In the genomic region with DNA sequence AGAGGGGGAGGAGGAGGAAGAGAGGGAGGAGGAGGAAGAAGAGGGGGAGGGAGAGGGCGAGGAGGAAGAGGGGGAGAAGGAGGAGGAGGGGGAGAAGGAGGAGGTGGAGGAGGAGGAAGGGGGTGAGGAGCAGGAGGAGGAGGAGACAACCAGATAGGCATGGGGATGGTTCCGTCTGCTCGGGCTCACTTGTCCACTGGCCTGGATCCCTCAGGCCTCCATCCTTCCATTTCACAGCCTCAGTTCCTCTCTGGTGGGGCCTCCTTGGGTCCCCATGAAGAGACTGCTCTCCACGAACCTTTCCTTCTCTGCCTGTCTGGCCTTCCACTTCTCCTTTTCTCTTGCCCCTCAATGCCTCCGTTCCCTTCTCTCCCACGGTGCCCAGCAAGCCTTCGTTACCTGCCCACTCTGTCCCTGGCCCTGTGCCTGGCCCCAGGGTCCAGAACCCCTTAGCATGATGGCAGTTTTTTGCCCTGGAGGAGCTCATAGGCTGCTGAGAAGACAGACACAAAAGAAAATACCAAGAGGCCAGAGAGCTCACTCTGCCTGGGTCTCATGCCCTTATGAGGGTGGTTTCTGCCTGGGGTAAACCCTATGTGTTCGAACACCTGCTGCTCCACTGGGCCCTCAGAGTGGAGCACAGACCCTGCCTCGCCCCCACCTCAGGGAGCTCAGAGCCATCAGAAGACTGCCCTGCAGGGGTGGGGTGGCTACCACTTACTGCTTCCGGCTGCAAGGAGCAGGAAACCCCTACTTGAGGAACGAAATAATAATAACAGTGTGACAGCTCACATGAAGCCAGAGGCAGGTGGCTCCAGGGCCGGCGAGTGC, we compare ENCODE assay signal across 16 cellular contexts. TPM values are rescaled to one million over a fixed set of nuclear protein-coding genes. Genes with fewer than 3 reads are reported as not detected.
DNase-seq lines count a peak whose midpoint lies in the region; ATAC-seq, FAIRE-seq and TF ChIP-seq lines count a peak whose summit lies in the region.
"Had no signal": no experiment of that assay in that cellular context is flagged by ENCODE, and none has a peak within 500 bp of the region (broad histone marks: within the 10 kb centered on the region; RNA-seq: fewer than 3 reads in every experiment).

No MANE protein-coding gene starts in this region.

- H3K9ac ChIP-seq in BLaER1 treated with 17β-estradiol and CSF1 and Interleukin-3, amounts not matched to agents 10 nM and 100 nM, result peak overlapping the region in 8 of 11 experiments; percentile 16 to 73 (median 42); a peak in 11 of 22 replicates
- no peak overlapping the region for H3K9ac ChIP-seq in OCI-LY3 (ENCODE audit: low read length)
- H3K9ac ChIP-seq in neural progenitor cell, result no peak overlapping the region

- no peaks in the 10 kb centered on the region for H3K36me3 ChIP-seq in BLaER1 treated with 17β-estradiol and CSF1 and Interleukin-3, amounts not matched to agents 10 nM and 100 nM
- H3K36me3 ChIP-seq in H7 (replicated peaks; ENCODE audit: control insufficient read depth, insufficient read depth, low read length) (no peaks in the 10 kb centered on the region), OCI-LY3 (replicated peaks; ENCODE audit: low read depth, low read length) (no peaks in the 10 kb centered on the region), neural progenitor cell (no peaks in the 10 kb centered on the region)
- H3K36me3 ChIP-seq: BE2C, left lung, prostate gland had no signal

- no peak for ATAC-seq in HG02884 (IDR thresholded peaks at IDR 0.05; ENCODE audit: unreplicated experiment)
- ATAC-seq: activated naive CD8-positive, alpha-beta T cell treated with anti-CD3 and anti-CD28 coated beads, Interleukin-2, amount 50 U/mL, for 24 hours; left lung had no signal

- no peaks in the 10 kb centered on the region for H4K20me1 ChIP-seq in BLaER1 treated with 17β-estradiol and CSF1 and Interleukin-3, amounts not matched to agents 10 nM and 100 nM
- H4K20me1 ChIP-seq in OCI-LY3 (ENCODE audit: insufficient read depth, low read length) (no peaks in the 10 kb centered on the region), neural progenitor cell (ENCODE audit: low read depth) (no peaks in the 10 kb centered on the region)

- H3F3A ChIP-seq in neural progenitor cell (ENCODE audit: low read depth), result peaks cover 17% of the 10 kb centered on the region

- no peaks in the 10 kb centered on the region for H3K9me3 Mint-ChIP-seq in neural progenitor cell
- H3K9me3 Mint-ChIP-seq: activated naive CD8-positive, alpha-beta T cell treated with anti-CD3 and anti-CD28 coated beads, Interleukin-2, amount 50 U/mL, for 24 hours had no signal

- H3K9me3 ChIP-seq in BLaER1 treated with 17β-estradiol and CSF1 and Interleukin-3, amounts not matched to agents 10 nM and 100 nM (replicated peaks in 1 of 11), result no peaks in the 10 kb centered on the region
- H3K9me3 ChIP-seq in OCI-LY3 (ENCODE audit: insufficient read depth, low read length), result no peaks in the 10 kb centered on the region
- no peaks in the 10 kb centered on the region for H3K9me3 ChIP-seq in neural progenitor cell (ENCODE audit: low read depth)
- H3K9me3 ChIP-seq: left lung, prostate gland had no signal

- peaks cover 59 to 100% (median 98%) of the 10 kb centered on the region in 10 experiments for H3K4me1 ChIP-seq in BLaER1 treated with 17β-estradiol and CSF1 and Interleukin-3, amounts not matched to agents 10 nM and 100 nM
- peaks cover 48% of the 10 kb centered on the region for H3K4me1 ChIP-seq in OCI-LY3 (ENCODE audit: low read length)
- peaks cover 13% of the 10 kb centered on the region for H3K4me1 ChIP-seq in neural progenitor cell
- H3K4me1 ChIP-seq: left lung, prostate gland had no signal

- peak overlapping the region in 1 of 10 experiments; percentile 5; a peak in 2 of 20 replicates for H3K4me3 ChIP-seq in BLaER1 treated with 17β-estradiol and CSF1 and Interleukin-3, amounts not matched to agents 10 nM and 100 nM
- H3K4me3 ChIP-seq in H7 (ENCODE audit: insufficient read depth, low read depth, low read length) (no peak overlapping the region), OCI-LY3 (ENCODE audit: low read length) (no peak overlapping the region), neural progenitor cell (no peak overlapping the region)
- H3K4me3 ChIP-seq: left lung, prostate gland had no signal

- H2AFZ ChIP-seq in OCI-LY3 (ENCODE audit: low read depth, low read length), result peak overlapping the region; percentile 52; the same call in 1 of the 2 replicates
- H2AFZ ChIP-seq in neural progenitor cell (replicated peaks), result no peak overlapping the region

- H3K4me1 Mint-ChIP-seq in neural progenitor cell, result peaks cover 53% of the 10 kb centered on the region

- peaks cover 20% of the 10 kb centered on the region for H3K27me3 Mint-ChIP-seq in neural progenitor cell (ENCODE audit: insufficient read depth, low read depth)
- H3K27me3 Mint-ChIP-seq: activated naive CD8-positive, alpha-beta T cell treated with anti-CD3 and anti-CD28 coated beads, Interleukin-2, amount 50 U/mL, for 24 hours had no signal

- FAIRE-seq in urothelium cell line (lab: Jason Lieb, UNC), result no peak

- H3K27ac Mint-ChIP-seq in neural progenitor cell, result peak overlapping the region; percentile 73
- H3K27ac Mint-ChIP-seq: activated naive CD8-positive, alpha-beta T cell treated with anti-CD3 and anti-CD28 coated beads, Interleukin-2, amount 50 U/mL, for 24 hours had no signal

- TF ChIP-seq CTCF in OCI-LY3 (IDR thresholded peaks at IDR 0.05; ENCODE audit: low read depth, low read length), result no peak
- no peak for TF ChIP-seq CTCF in neural progenitor cell (IDR thresholded peaks at IDR 0.05)

- H3K27ac ChIP-seq in BLaER1 treated with 17β-estradiol and CSF1 and Interleukin-3, amounts not matched to agents 10 nM and 100 nM, result peak overlapping the region in 8 of 11 experiments; percentile 46 to 87 (median 70); a peak in 17 of 22 replicates
- H3K27ac ChIP-seq in OCI-LY3 (ENCODE audit: low read length) (no peak overlapping the region), neural progenitor cell (no peak overlapping the region)
- H3K27ac ChIP-seq: left lung, prostate gland had no signal

- no peaks in the 10 kb centered on the region for H3K79me2 ChIP-seq in OCI-LY3 (ENCODE audit: low read length)
- no peaks in the 10 kb centered on the region for H3K79me2 ChIP-seq in neural progenitor cell (ENCODE audit: low read depth)

- DNase-seq in H7, result peak; percentile 16
- no peak for DNase-seq in neural progenitor cell (ENCODE audit: low spot score)
- no peak for DNase-seq in urothelium cell line (ENCODE audit: low spot score)
- no peak for DNase-seq in NCI-H2171 treated with DMSO at 0.1 percent for 48 hours (lab: John Stamatoyannopoulos, UW)
- no peak for DNase-seq in SW480 (ENCODE audit: low spot score)
- DNase-seq: activated naive CD8-positive, alpha-beta T cell treated with anti-CD3 and anti-CD28 coated beads, Interleukin-2, amount 50 U/mL, for 24 hours; activated T-cell treated with anti-CD3 and anti-CD28 coated beads for 4 hours; BE2C; caudate nucleus; NCI-H2081 treated with DMSO at 0.1 percent for 48 hours; NCI-H69 had no signal

- H3K4me2 ChIP-seq in BLaER1 treated with 17β-estradiol and CSF1 and Interleukin-3, amounts not matched to agents 10 nM and 100 nM, result peak overlapping the region; percentile 69 to 97 (median 86)
- peak overlapping the region; percentile 15 for H3K4me2 ChIP-seq in OCI-LY3 (ENCODE audit: low read length)
- H3K4me2 ChIP-seq in neural progenitor cell, result no peak overlapping the region

- no peaks in the 10 kb centered on the region for H3K27me3 ChIP-seq in BLaER1 treated with 17β-estradiol and CSF1 and Interleukin-3, amounts not matched to agents 10 nM and 100 nM
- H3K27me3 ChIP-seq in H7 (ENCODE audit: control insufficient read depth, insufficient read depth, low read length) (no peaks in the 10 kb centered on the region), OCI-LY3 (ENCODE audit: low read depth, low read length) (0 out of 2 replicates have a peak, but pooled peaks cover 9% of the 10 kb centered on the region), neural progenitor cell (no peaks in the 10 kb centered on the region)
- H3K27me3 ChIP-seq: BE2C had no signal

- H3K4me3 Mint-ChIP-seq in neural progenitor cell, result no peak overlapping the region
- H3K4me3 Mint-ChIP-seq: activated naive CD8-positive, alpha-beta T cell treated with anti-CD3 and anti-CD28 coated beads, Interleukin-2, amount 50 U/mL, for 24 hours had no signal

- no peaks in the 10 kb centered on the region for H3K36me3 Mint-ChIP-seq in neural progenitor cell

RNA-seq across cellular contexts. Expression of a gene that starts 11.7 kb away (rescaled TPM):
- total RNA-seq in H7 (2014; rRNA removed; shearing (Covaris generic)), result 0.03 and 0.22 TPM in 2 replicates
- total RNA-seq in neural progenitor cell (ENCODE audit: low replicate concordance), result 3.0 and 8.5 TPM in 2 replicates

Comparison
In these comparisons a context has a peak if more than half of its experiments do, and no peak if none do; other contexts are left out.
1. H3K27ac ChIP-seq: peak in BLaER1 treated with 17β-estradiol and CSF1 and Interleukin-3, amounts not matched to agents 10 nM and 100 nM (8 of 11); none in OCI-LY3 (single experiment) and neural progenitor cell (single experiment).
2. H3K9ac ChIP-seq: peak in BLaER1 treated with 17β-estradiol and CSF1 and Interleukin-3, amounts not matched to agents 10 nM and 100 nM (8 of 11); none in OCI-LY3 (single experiment) and neural progenitor cell (single experiment).